In genomic region chr13:93736909-93737308, GRCh38 we compare ENCODE assay signal across 20 cellular contexts.
"Had no signal": no experiment of that assay in that cellular context is flagged by ENCODE, and none has a peak within 500 bp of the region (broad histone marks: within the 10 kb centered on the region; RNA-seq: fewer than 3 reads in every experiment).

No MANE protein-coding gene starts in this region.

- ATAC-seq: Right ventricle myocardium inferior had no signal

- H3K36me3 ChIP-seq: MG63, SJSA1 had no signal

- H3K4me3 ChIP-seq: MG63, SJSA1, SK-N-MC had no signal

- DNase-seq: KBM-7, MG63, NCI-H1092, NCI-H1105 treated with DMSO at 0.1 percent for 48 hours, NCI-H1417 treated with DMSO at 0.1 percent for 48 hours, NCI-H146, NCI-H1694 treated with DMSO at 0.1 percent for 48 hours, NCI-H1930, NCI-H2081, NCI-H2107, NCI-H446, NCI-H510A, NCI-H524 treated with DMSO at 0.1 percent for 48 hours, NCI-H69, NCI-H774, SIG-M5 had no signal

- H3K9me3 ChIP-seq: MG63, SJSA1 had no signal

- H3K27ac ChIP-seq: SJSA1, SK-N-MC had no signal

- H3K27me3 ChIP-seq: MG63 had no signal

- FAIRE-seq: RCC 7860 had no signal
